ENCODE assay signal across 1 cellular context in genomic region chr11:62755086-62755615, GRCh38.
TF ChIP-seq lines count a peak whose summit lies in the region.

No MANE protein-coding gene starts in this region.

TF ChIP-seq in K562, 482 proteins besides CTCF, POLR2A, EP300 and RAD21:
- no peak for TF ChIP-seq FOXJ3 (CRISPR knock-in tag; IDR thresholded peaks at IDR 0.05)
- TF ChIP-seq HNRNPL (IDR thresholded peaks at IDR 0.05; ENCODE audit: low read depth, low read length) = no peak
- TF ChIP-seq NRF1 (conservative IDR thresholded peaks at IDR 0.05 in 1 of 2, IDR thresholded peaks at IDR 0.05 in 1 of 2) = no peak
- no peak for TF ChIP-seq HMG20B (CRISPR knock-in tag; IDR thresholded peaks at IDR 0.05)
- TF ChIP-seq SIX5 (IDR thresholded peaks at IDR 0.05; ENCODE audit: borderline replicate concordance in 1 of 2, insufficient read depth in 1 of 2, low read depth in 1 of 2, low read length in 2 of 2) = no peak
- no peak for TF ChIP-seq E4F1 (CRISPR knock-in tag; IDR thresholded peaks at IDR 0.05; ENCODE audit: borderline replicate concordance)
- TF ChIP-seq ZNF324 (CRISPR knock-in tag; IDR thresholded peaks at IDR 0.05) = no peak
- no peak for TF ChIP-seq PREB (CRISPR knock-in tag; IDR thresholded peaks at IDR 0.05)
- TF ChIP-seq ZHX1 (conservative IDR thresholded peaks at IDR 0.05; ENCODE audit: low read length) = no peak
- no peak for TF ChIP-seq TOE1 (IDR thresholded peaks at IDR 0.05; ENCODE audit: borderline replicate concordance)
- TF ChIP-seq TOE1 (CRISPR knock-in tag; IDR thresholded peaks at IDR 0.05; ENCODE audit: borderline replicate concordance, low read depth) = no peak
- no peak for TF ChIP-seq DNMT1 (IDR thresholded peaks at IDR 0.05)
- no peak for TF ChIP-seq FOXK1 (CRISPR knock-in tag; IDR thresholded peaks at IDR 0.05; ENCODE audit: borderline replicate concordance)
- no peak for TF ChIP-seq RCOR1 (IDR thresholded peaks at IDR 0.05; ENCODE audit: borderline replicate concordance in 1 of 2, low read depth in 2 of 2, low read length in 2 of 2)
- TF ChIP-seq HDGF (IDR thresholded peaks at IDR 0.05) = no peak
- no peak for TF ChIP-seq CCNT2 (IDR thresholded peaks at IDR 0.05; ENCODE audit: borderline replicate concordance, extremely low read depth, insufficient read length, low read depth, low read length)
- TF ChIP-seq ATF3 (IDR thresholded peaks at IDR 0.05) = no peak
- TF ChIP-seq ATF3 (CRISPR knock-in tag; conservative IDR thresholded peaks at IDR 0.05) = no peak
- TF ChIP-seq GABPB2 (CRISPR knock-in tag; conservative IDR thresholded peaks at IDR 0.05) = no peak
